Comparison of ENCODE assay signal across 9 cellular contexts in genomic region chr13:99124695-99125334, GRCh38.
A peak's percentile ranks its signal among the peaks of the same experiment; 100 is the strongest.
DNase-seq lines count a peak whose midpoint lies in the region; ATAC-seq and TF ChIP-seq lines count a peak whose summit lies in the region.
"Had no signal": no experiment of that assay in that cellular context is flagged by ENCODE, and none has a peak within 500 bp of the region (broad histone marks: within the 10 kb centered on the region; RNA-seq: fewer than 3 reads in every experiment).

No MANE protein-coding gene starts in this region.

- no peak for DNase-seq in activated naive CD4-positive, alpha-beta T cell treated with anti-CD3 and anti-CD28 coated beads, Interleukin-2, amount 10 ng/mL, durations not matched to agents 7 days and 5 days
- no peak for DNase-seq in activated naive CD4-positive, alpha-beta T cell (lab: John Stamatoyannopoulos, UW)
- DNase-seq in OCI-LY7 (ENCODE audit: low spot score) (peak; percentile 33), tibial artery (no peak), T1000 (lab: John Stamatoyannopoulos, UW) (no peak), glutamatergic neuron (no peak)
- no peak for DNase-seq in effector memory CD8-positive, alpha-beta T cell

- no peaks in the 10 kb centered on the region for H3K79me2 ChIP-seq in OCI-LY7 (ENCODE audit: insufficient read depth, low read depth, low read length)

- H3K4me2 ChIP-seq in OCI-LY7 (ENCODE audit: low read length), result peak overlapping the region; percentile 64

- CTCF ChIA-PET in activated naive CD4-positive, alpha-beta T cell treated with anti-CD3 and anti-CD28 coated beads, Interleukin-2, amount 10 ng/mL, durations not matched to agents 7 days and 5 days (lab: Charles Lee), result interaction anchor here (0.8 kb wide), 1 partner anchor 91 kb away, joined by 3 read pairs; no protein-coding TSS in a partner anchor
- CTCF ChIA-PET in OCI-LY7 (lab: Charles Lee; ENCODE audit: unreplicated experiment), result no interaction called here

- H3K4me3 ChIP-seq in OCI-LY7 (ENCODE audit: low read depth, low read length, poor library complexity, severe bottlenecking) (peak overlapping the region; percentile 30), tibial artery (peak overlapping the region; percentile 17 to 31)
- H3K4me3 ChIP-seq: cardiac muscle cell had no signal

- peaks cover 3% of the 10 kb centered on the region for H3K9me3 Mint-ChIP-seq in activated naive CD4-positive, alpha-beta T cell treated with anti-CD3 and anti-CD28 coated beads, Interleukin-2, amount 10 ng/mL, durations not matched to agents 7 days and 5 days
- no peaks in the 10 kb centered on the region for H3K9me3 Mint-ChIP-seq in effector memory CD8-positive, alpha-beta T cell
- peaks cover 4% of the 10 kb centered on the region for H3K9me3 Mint-ChIP-seq in glutamatergic neuron (ENCODE audit: unreplicated experiment)

- H3K36me3 Mint-ChIP-seq in activated naive CD4-positive, alpha-beta T cell treated with anti-CD3 and anti-CD28 coated beads, Interleukin-2, amount 10 ng/mL, durations not matched to agents 7 days and 5 days, result no peaks in the 10 kb centered on the region
- H3K36me3 Mint-ChIP-seq in effector memory CD8-positive, alpha-beta T cell (ENCODE audit: insufficient read depth), result no peaks in the 10 kb centered on the region
- H3K36me3 Mint-ChIP-seq in glutamatergic neuron (ENCODE audit: unreplicated experiment), result no peaks in the 10 kb centered on the region

- no peaks in the 10 kb centered on the region for H3K9me2 ChIP-seq in OCI-LY7 (ENCODE audit: insufficient read depth, low read length)

- H4K20me1 ChIP-seq in OCI-LY7 (ENCODE audit: insufficient read depth, low read length), result no peaks in the 10 kb centered on the region

- H3K4me1 ChIP-seq in OCI-LY7 (ENCODE audit: insufficient read depth, low read length, poor library complexity, severe bottlenecking) (peaks cover 42% of the 10 kb centered on the region), tibial artery (peaks cover 0 to 15% (median 8%) of the 10 kb centered on the region in 4 donors)

- peak; percentile 57 for ATAC-seq in HG02798 (IDR thresholded peaks at IDR 0.05; ENCODE audit: poor library complexity, unreplicated experiment)
- ATAC-seq in effector memory CD8-positive, alpha-beta T cell (replicated peaks), result peak; percentile 79

- no TSS peak for BruUV-seq in OCI-LY7 (replicated peaks; lab: Mats Ljungman, UMichigan)

- POLR2A ChIA-PET in OCI-LY7 (lab: Charles Lee), result interaction anchor here (0.6 to 1.2 kb wide), 4 partner anchors 19 to 312 kb away, joined by 3 to 5 read pairs (median 4); no protein-coding TSS in a partner anchor

- H3K9me3 ChIP-seq in OCI-LY7 (ENCODE audit: low read length) (no peaks in the 10 kb centered on the region), tibial artery (no peaks in the 10 kb centered on the region)

- no peak overlapping the region for H3K4me3 Mint-ChIP-seq in activated naive CD4-positive, alpha-beta T cell treated with anti-CD3 and anti-CD28 coated beads, Interleukin-2, amount 10 ng/mL, durations not matched to agents 7 days and 5 days
- H3K4me3 Mint-ChIP-seq in effector memory CD8-positive, alpha-beta T cell, result peak overlapping the region; percentile 34 to 47
- no peak overlapping the region for H3K4me3 Mint-ChIP-seq in glutamatergic neuron (ENCODE audit: unreplicated experiment)

- peaks cover 4% of the 10 kb centered on the region for H3K27me3 Mint-ChIP-seq in activated naive CD4-positive, alpha-beta T cell treated with anti-CD3 and anti-CD28 coated beads, Interleukin-2, amount 10 ng/mL, durations not matched to agents 7 days and 5 days
- H3K27me3 Mint-ChIP-seq in effector memory CD8-positive, alpha-beta T cell, result peaks cover 7 to 20% of the 10 kb centered on the region in 2 donors
- peaks cover 9% of the 10 kb centered on the region for H3K27me3 Mint-ChIP-seq in glutamatergic neuron (ENCODE audit: unreplicated experiment)

- no peaks in the 10 kb centered on the region for H3K27me3 ChIP-seq in tibial artery
- H3K27me3 ChIP-seq: cardiac muscle cell had no signal

- H2AFZ ChIP-seq in OCI-LY7 (ENCODE audit: low read length), result peak overlapping the region; percentile 84; the same call in 1 of the 2 replicates

- H3K27ac ChIP-seq in OCI-LY7 (ENCODE audit: low read depth, low read length, poor library complexity, severe bottlenecking) (peak overlapping the region; percentile 26), tibial artery (peak overlapping the region; percentile 53 to 63)
- H3K27ac ChIP-seq: cardiac muscle cell had no signal

- H3K27ac Mint-ChIP-seq in activated naive CD4-positive, alpha-beta T cell treated with anti-CD3 and anti-CD28 coated beads, Interleukin-2, amount 10 ng/mL, durations not matched to agents 7 days and 5 days, result peak overlapping the region; percentile 39
- no peak overlapping the region for H3K27ac Mint-ChIP-seq in effector memory CD8-positive, alpha-beta T cell
- no peak overlapping the region for H3K27ac Mint-ChIP-seq in glutamatergic neuron (ENCODE audit: unreplicated experiment)

- TF ChIP-seq CTCF in OCI-LY7 (conservative IDR thresholded peaks at IDR 0.05; ENCODE audit: low read length) (no peak), tibial artery (IDR thresholded peaks at IDR 0.05) (no peak), glutamatergic neuron (IDR thresholded peaks at IDR 0.05; ENCODE audit: partially characterized antibody, unreplicated experiment) (no peak)

- H3K36me3 ChIP-seq in OCI-LY7 (ENCODE audit: insufficient read depth, low read length), result no peaks in the 10 kb centered on the region
- H3K36me3 ChIP-seq in tibial artery, result no peaks in the 10 kb centered on the region
- H3K36me3 ChIP-seq: cardiac muscle cell had no signal

- H3K4me1 Mint-ChIP-seq in activated naive CD4-positive, alpha-beta T cell treated with anti-CD3 and anti-CD28 coated beads, Interleukin-2, amount 10 ng/mL, durations not matched to agents 7 days and 5 days, result peaks cover 19% of the 10 kb centered on the region
- H3K4me1 Mint-ChIP-seq in effector memory CD8-positive, alpha-beta T cell (ENCODE audit: low read depth in 2 of 2), result peaks cover 12 to 13% of the 10 kb centered on the region in 2 donors
- peaks cover 1% of the 10 kb centered on the region for H3K4me1 Mint-ChIP-seq in glutamatergic neuron (ENCODE audit: low read depth, unreplicated experiment)

- intact Hi-C loops in OCI-LY7 (cut with micrococcal nuclease; ENCODE audit: unreplicated experiment) (no loop called here), tibial artery (cut with DNase I; ENCODE audit: low total_unique reads) (no loop called here)

Comparison
In these comparisons a context has a peak if more than half of its experiments do, and no peak if none do; other contexts are left out.
1. H3K4me3 Mint-ChIP-seq: peak in effector memory CD8-positive, alpha-beta T cell (2 of 2); none in activated naive CD4-positive, alpha-beta T cell treated with anti-CD3 and anti-CD28 coated beads, Interleukin-2, amount 10 ng/mL, durations not matched to agents 7 days and 5 days (single experiment) and glutamatergic neuron (single experiment).